13 cellular contexts compared by ENCODE assay signal in the genomic region with DNA sequence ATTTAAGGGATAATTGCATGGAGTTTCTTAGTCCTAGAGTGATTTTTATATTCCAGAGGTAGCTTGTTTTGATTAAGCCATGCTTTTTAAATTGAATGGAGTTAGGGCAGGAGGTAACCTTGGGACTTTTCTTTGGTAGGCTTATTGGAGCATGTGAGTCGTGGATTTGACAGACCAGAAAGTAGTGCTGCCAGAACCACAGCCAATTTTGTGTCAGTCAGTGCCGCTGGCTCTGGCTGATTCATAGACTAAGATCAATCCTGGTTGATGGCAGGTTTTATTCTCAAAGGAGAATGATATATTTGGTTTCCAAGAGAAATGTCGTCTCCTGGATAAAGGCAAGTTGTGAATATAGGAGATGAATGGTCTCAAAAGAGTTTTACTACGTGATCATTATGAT. TPM values are rescaled to one million over a fixed set of nuclear protein-coding genes. Genes with fewer than 3 reads are reported as not detected.
DNase-seq lines count a peak whose midpoint lies in the region; ATAC-seq, FAIRE-seq and TF ChIP-seq lines count a peak whose summit lies in the region.
"Had no signal": no experiment of that assay in that cellular context is flagged by ENCODE, and none has a peak within 500 bp of the region (broad histone marks: within the 10 kb centered on the region; RNA-seq: fewer than 3 reads in every experiment).

No MANE protein-coding gene starts in this region.

- no peaks in the 10 kb centered on the region for H3K9me3 Mint-ChIP-seq in GM23338

- no peak overlapping the region for H3K4me3 Mint-ChIP-seq in GM23338

- TF ChIP-seq CTCF in GM23338 (conservative IDR thresholded peaks at IDR 0.05; ENCODE audit: low read depth in 2 of 2) (no peak), pancreas (IDR thresholded peaks at IDR 0.05) (no peak)

- peak overlapping the region; percentile 47 for H3K27ac Mint-ChIP-seq in GM23338

- H3K4me2 ChIP-seq in GM23338 = no peak overlapping the region

- peaks cover 3% of the 10 kb centered on the region for H3K27me3 Mint-ChIP-seq in GM23338 (ENCODE audit: insufficient read depth, low read depth, poor library complexity)

- peaks cover 100% of the 10 kb centered on the region for H3K79me2 ChIP-seq in GM23338 (replicated peaks; ENCODE audit: insufficient read depth)

- peaks cover 20% of the 10 kb centered on the region; the same call in 2 of the 3 replicates for H3K36me3 Mint-ChIP-seq in GM23338 (ENCODE audit: low read depth)

- H3K4me1 ChIP-seq in GM23338 (ENCODE audit: insufficient read depth) = peaks cover 58% of the 10 kb centered on the region
- peaks cover 1 to 8% (median 5%) of the 10 kb centered on the region in 3 donors for H3K4me1 ChIP-seq in pancreas

- no peaks in the 10 kb centered on the region for H3F3A ChIP-seq in GM23338 (replicated peaks; ENCODE audit: low read depth)

- 20 to 22% methylated on average over 4 of the region's 4 CpGs for WGBS in pancreas, 2 donors

- DNase-seq in GM23338 (ENCODE audit: low spot score) (no peak), pancreas (peak in 4 of 6 donors; percentile 22 to 55 (median 30)), NCI-H2081 (lab: John Stamatoyannopoulos, UW) (no peak)
- DNase-seq: activated CD4-positive, alpha-beta T cell treated with anti-CD3 and anti-CD28 coated beads for 1 hour; activated naive CD4-positive, alpha-beta T cell; NCI-H1694 treated with DMSO at 0.1 percent for 48 hours; NCI-H510A had no signal

- intact Hi-C loops in pancreas (cut with DNase I) = no loop called here

- H3K9me2 ChIP-seq in GM23338 (ENCODE audit: insufficient read depth) = no peaks in the 10 kb centered on the region

- no peak overlapping the region for H3K4me3 ChIP-seq in GM23338
- H3K4me3 ChIP-seq in pancreas = no peak overlapping the region
- H3K4me3 ChIP-seq: SJSA1 had no signal

- no peaks in the 10 kb centered on the region for H3K9me3 ChIP-seq in pancreas
- H3K9me3 ChIP-seq: SJSA1 had no signal

- H3K36me3 ChIP-seq in GM23338 (ENCODE audit: insufficient read depth) = no peaks in the 10 kb centered on the region; the same call in 1 of the 2 replicates
- H3K36me3 ChIP-seq in pancreas = no peaks in the 10 kb centered on the region
- H3K36me3 ChIP-seq: SJSA1 had no signal

- H3K27ac ChIP-seq in GM23338 (ENCODE audit: low read depth) = peak overlapping the region; percentile 8; the same call in 1 of the 2 replicates
- H3K27ac ChIP-seq in pancreas = no peak overlapping the region
- H3K27ac ChIP-seq: SJSA1 had no signal

- peaks cover 80% of the 10 kb centered on the region for H4K20me1 ChIP-seq in GM23338 (replicated peaks; ENCODE audit: insufficient read depth)

- ATAC-seq in GM23338 (no peak), SK-N-SH treated with all-trans-retinoic acid at 6 μM for 48 hours (peak; percentile 26), esophagus mucosa (peak; percentile 46), pancreas (peak; percentile 82 to 94 (median 88)), GM19467 (IDR thresholded peaks at IDR 0.05; ENCODE audit: unreplicated experiment) (no peak), GM19351 (IDR thresholded peaks at IDR 0.05; ENCODE audit: unreplicated experiment) (no peak), HG03432 (IDR thresholded peaks at IDR 0.05; ENCODE audit: unreplicated experiment) (no peak)

- FAIRE-seq in pancreas (lab: Jason Lieb, UNC) = no peak

- no peaks in the 10 kb centered on the region for H3K27me3 ChIP-seq in GM23338 (ENCODE audit: insufficient read depth)
- H3K27me3 ChIP-seq in pancreas = no peaks in the 10 kb centered on the region
- H3K27me3 ChIP-seq: SJSA1 had no signal

- peaks cover 54% of the 10 kb centered on the region for H3K4me1 Mint-ChIP-seq in GM23338

- H2AFZ ChIP-seq in GM23338 = no peak overlapping the region

TF ChIP-seq in GM23338, 12 proteins besides CTCF, POLR2A, EP300 and RAD21 (continues in another document):
- TF ChIP-seq, protein P1, sequence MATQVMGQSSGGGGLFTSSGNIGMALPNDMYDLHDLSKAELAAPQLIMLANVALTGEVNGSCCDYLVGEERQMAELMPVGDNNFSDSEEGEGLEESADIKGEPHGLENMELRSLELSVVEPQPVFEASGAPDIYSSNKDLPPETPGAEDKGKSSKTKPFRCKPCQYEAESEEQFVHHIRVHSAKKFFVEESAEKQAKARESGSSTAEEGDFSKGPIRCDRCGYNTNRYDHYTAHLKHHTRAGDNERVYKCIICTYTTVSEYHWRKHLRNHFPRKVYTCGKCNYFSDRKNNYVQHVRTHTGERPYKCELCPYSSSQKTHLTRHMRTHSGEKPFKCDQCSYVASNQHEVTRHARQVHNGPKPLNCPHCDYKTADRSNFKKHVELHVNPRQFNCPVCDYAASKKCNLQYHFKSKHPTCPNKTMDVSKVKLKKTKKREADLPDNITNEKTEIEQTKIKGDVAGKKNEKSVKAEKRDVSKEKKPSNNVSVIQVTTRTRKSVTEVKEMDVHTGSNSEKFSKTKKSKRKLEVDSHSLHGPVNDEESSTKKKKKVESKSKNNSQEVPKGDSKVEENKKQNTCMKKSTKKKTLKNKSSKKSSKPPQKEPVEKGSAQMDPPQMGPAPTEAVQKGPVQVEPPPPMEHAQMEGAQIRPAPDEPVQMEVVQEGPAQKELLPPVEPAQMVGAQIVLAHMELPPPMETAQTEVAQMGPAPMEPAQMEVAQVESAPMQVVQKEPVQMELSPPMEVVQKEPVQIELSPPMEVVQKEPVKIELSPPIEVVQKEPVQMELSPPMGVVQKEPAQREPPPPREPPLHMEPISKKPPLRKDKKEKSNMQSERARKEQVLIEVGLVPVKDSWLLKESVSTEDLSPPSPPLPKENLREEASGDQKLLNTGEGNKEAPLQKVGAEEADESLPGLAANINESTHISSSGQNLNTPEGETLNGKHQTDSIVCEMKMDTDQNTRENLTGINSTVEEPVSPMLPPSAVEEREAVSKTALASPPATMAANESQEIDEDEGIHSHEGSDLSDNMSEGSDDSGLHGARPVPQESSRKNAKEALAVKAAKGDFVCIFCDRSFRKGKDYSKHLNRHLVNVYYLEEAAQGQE (IDR thresholded peaks at IDR 0.05; ENCODE audit: unreplicated experiment) = no peak
- TF ChIP-seq NANOG (IDR thresholded peaks at IDR 0.05; ENCODE audit: borderline replicate concordance) (no peak), STAT1 (IDR thresholded peaks at IDR 0.05; ENCODE audit: unreplicated experiment) (no peak)

TF ChIP-seq in SK-N-SH treated with all-trans-retinoic acid at 6 μM for 48 hours, 23 proteins besides CTCF, POLR2A, EP300 and RAD21:
- TF ChIP-seq, protein P2, sequence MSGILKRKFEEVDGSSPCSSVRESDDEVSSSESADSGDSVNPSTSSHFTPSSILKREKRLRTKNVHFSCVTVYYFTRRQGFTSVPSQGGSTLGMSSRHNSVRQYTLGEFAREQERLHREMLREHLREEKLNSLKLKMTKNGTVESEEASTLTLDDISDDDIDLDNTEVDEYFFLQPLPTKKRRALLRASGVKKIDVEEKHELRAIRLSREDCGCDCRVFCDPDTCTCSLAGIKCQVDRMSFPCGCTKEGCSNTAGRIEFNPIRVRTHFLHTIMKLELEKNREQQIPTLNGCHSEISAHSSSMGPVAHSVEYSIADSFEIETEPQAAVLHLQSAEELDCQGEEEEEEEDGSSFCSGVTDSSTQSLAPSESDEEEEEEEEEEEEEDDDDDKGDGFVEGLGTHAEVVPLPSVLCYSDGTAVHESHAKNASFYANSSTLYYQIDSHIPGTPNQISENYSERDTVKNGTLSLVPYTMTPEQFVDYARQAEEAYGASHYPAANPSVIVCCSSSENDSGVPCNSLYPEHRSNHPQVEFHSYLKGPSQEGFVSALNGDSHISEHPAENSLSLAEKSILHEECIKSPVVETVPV (CRISPR knock-in tag; IDR thresholded peaks at IDR 0.05) = no peak
- TF ChIP-seq PPARA (CRISPR knock-in tag; IDR thresholded peaks at IDR 0.05; ENCODE audit: borderline replicate concordance) = no peak
- TF ChIP-seq ZFP3 (CRISPR knock-in tag; IDR thresholded peaks at IDR 0.05) = no peak
- no peak for TF ChIP-seq RARB (CRISPR knock-in tag; IDR thresholded peaks at IDR 0.05)
- TF ChIP-seq ISL1 (CRISPR knock-in tag; IDR thresholded peaks at IDR 0.05) = no peak

RNA-seq across cellular contexts. Expression of a gene that starts 20.3 kb away (rescaled TPM):
- 90.3 and 95.8 TPM in 2 replicates for total RNA-seq in GM23338 (2014; rRNA removed; shearing (Covaris generic))
- 46.7 and 58.8 TPM in 2 replicates for polyA plus RNA-seq in GM23338 (2016; fragmentation: Nextera tagmentation; extraction: Ambion mirVana)
- total RNA-seq in esophagus mucosa = 9.8 TPM
- total RNA-seq in pancreas = 10 to 100 TPM; 11.4 to 25.1 (median 18.6) TPM
- 1 to 10 TPM; 5.4 to 6.7 TPM for polyA plus RNA-seq in pancreas

Comparison
In these comparisons a context has a peak if more than half of its experiments do, and no peak if none do; other contexts are left out.
1. ATAC-seq: peak in SK-N-SH treated with all-trans-retinoic acid at 6 μM for 48 hours (single experiment), esophagus mucosa (single experiment) and pancreas (4 of 4); none in GM23338 (single experiment), GM19467 (single experiment), GM19351 (single experiment) and HG03432 (single experiment).
2. DNase-seq: peak in pancreas (4 of 6); none in GM23338 (single experiment) and NCI-H2081 (0 of 2).